9 cellular contexts compared by ENCODE assay signal in genomic region chr10:90288403-90288933, GRCh38.
DNase-seq lines count a peak whose midpoint lies in the region; ATAC-seq and TF ChIP-seq lines count a peak whose summit lies in the region.
"Had no signal": no experiment of that assay in that cellular context is flagged by ENCODE, and none has a peak within 500 bp of the region (broad histone marks: within the 10 kb centered on the region; RNA-seq: fewer than 3 reads in every experiment).

No MANE protein-coding gene starts in this region.

- no peak overlapping the region for H2BK5ac ChIP-seq in mesenchymal stem cell (ENCODE audit: low read depth, low read length, poor library complexity, severe bottlenecking)

- no peaks in the 10 kb centered on the region for H3K9me3 ChIP-seq in Loucy (ENCODE audit: insufficient read depth, low read depth, low read length)
- H3K9me3 ChIP-seq in mesenchymal stem cell (ENCODE audit: control insufficient read depth, low read length), result no peaks in the 10 kb centered on the region

- DNase-seq in EL, result peak; percentile 36
- no peak for DNase-seq in chondrocyte (ENCODE audit: low spot score)
- DNase-seq in mesenchymal stem cell, result peak; percentile 55
- no peak for DNase-seq in activated CD4-positive, alpha-beta T cell treated with anti-CD3 and anti-CD28 coated beads for 4 hours
- DNase-seq in activated naive CD8-positive, alpha-beta T cell treated with anti-CD3 and anti-CD28 coated beads for 36 hours, result no peak
- DNase-seq in stimulated activated CD4-positive, alpha-beta T cell treated with anti-CD3 and anti-CD28 coated beads, Interleukin-4, amount 100 ng/mL, for 4 hours, result no peak
- DNase-seq: activated effector memory CD4-positive, alpha-beta T cell treated with Interleukin-2 at 50 U/mL for 16 hours had no signal

- H3K23ac ChIP-seq in mesenchymal stem cell (ENCODE audit: low read length in 2 of 2), result no peak overlapping the region

- no peak overlapping the region for H3K4me3 Mint-ChIP-seq in chondrocyte (ENCODE audit: unreplicated experiment)
- H3K4me3 Mint-ChIP-seq in activated naive CD8-positive, alpha-beta T cell treated with anti-CD3 and anti-CD28 coated beads for 36 hours, result no peak overlapping the region

- H3K9me3 Mint-ChIP-seq in chondrocyte (ENCODE audit: low read depth), result no peaks in the 10 kb centered on the region
- H3K9me3 Mint-ChIP-seq in activated naive CD8-positive, alpha-beta T cell treated with anti-CD3 and anti-CD28 coated beads for 36 hours, result no peaks in the 10 kb centered on the region

- H4K20me1 ChIP-seq in Loucy (ENCODE audit: insufficient read depth, low read length, poor library complexity, severe bottlenecking), result no peaks in the 10 kb centered on the region

- peaks cover 10% of the 10 kb centered on the region for H3K4me1 Mint-ChIP-seq in chondrocyte (ENCODE audit: low read depth)
- no peaks in the 10 kb centered on the region for H3K4me1 Mint-ChIP-seq in activated naive CD8-positive, alpha-beta T cell treated with anti-CD3 and anti-CD28 coated beads for 36 hours

- H2AFZ ChIP-seq in Loucy (ENCODE audit: low read length), result no peak overlapping the region
- H2AFZ ChIP-seq in mesenchymal stem cell (ENCODE audit: low read depth, low read length), result no peak overlapping the region

- H3K18ac ChIP-seq in mesenchymal stem cell (ENCODE audit: low read depth in 1 of 2, low read length in 2 of 2), result peak overlapping the region in 1 of 2 experiments; percentile 73

- H3K27ac ChIP-seq in mesenchymal stem cell (ENCODE audit: low read length, poor library complexity, severe bottlenecking), result no peak overlapping the region

- no peaks in the 10 kb centered on the region for H3K79me2 ChIP-seq in Loucy (ENCODE audit: insufficient read depth, low read length)

- H2BK15ac ChIP-seq in mesenchymal stem cell (ENCODE audit: low read depth, poor library complexity, severe bottlenecking), result no peak overlapping the region

- TF ChIP-seq CTCF in Loucy (conservative IDR thresholded peaks at IDR 0.05; ENCODE audit: low read length), result peak; percentile 14; the same call in 1 of the 2 replicates
- peak; percentile 76 for TF ChIP-seq CTCF in chondrocyte (IDR thresholded peaks at IDR 0.05)

- H3K36me3 ChIP-seq in Loucy (ENCODE audit: insufficient read depth, low read length) (no peaks in the 10 kb centered on the region), mesenchymal stem cell (ENCODE audit: control insufficient read depth in 1 of 2, insufficient read depth in 2 of 2, low read depth in 1 of 2, low read length in 2 of 2) (no peaks in the 10 kb centered on the region)

- H3K4me3 ChIP-seq in Loucy (ENCODE audit: low read length, poor library complexity, severe bottlenecking) (no peak overlapping the region), mesenchymal stem cell (ENCODE audit: insufficient read depth in 1 of 2, low read depth in 1 of 2, low read length in 2 of 2) (no peak overlapping the region)

- H3K27me3 Mint-ChIP-seq in chondrocyte (ENCODE audit: low read depth), result peaks cover 28% of the 10 kb centered on the region
- no peaks in the 10 kb centered on the region for H3K27me3 Mint-ChIP-seq in activated naive CD8-positive, alpha-beta T cell treated with anti-CD3 and anti-CD28 coated beads for 36 hours

- H3K9ac ChIP-seq in Loucy (ENCODE audit: low read depth, low read length, poor library complexity, severe bottlenecking) (no peak overlapping the region), mesenchymal stem cell (ENCODE audit: low read length) (no peak overlapping the region)

- no peak overlapping the region for H2BK120ac ChIP-seq in mesenchymal stem cell (ENCODE audit: low read depth, low read length)

- no peak overlapping the region for H2AK5ac ChIP-seq in mesenchymal stem cell (ENCODE audit: low read length, severe bottlenecking)

- no peak for ATAC-seq in HG02610 (IDR thresholded peaks at IDR 0.05; ENCODE audit: unreplicated experiment)

- no peak overlapping the region for H4K91ac ChIP-seq in mesenchymal stem cell (ENCODE audit: low read length)

- no peaks in the 10 kb centered on the region for H3F3A ChIP-seq in Loucy (ENCODE audit: low read depth)

- no peaks in the 10 kb centered on the region for H3K79me1 ChIP-seq in mesenchymal stem cell (replicated peaks; ENCODE audit: low read length, poor library complexity, severe bottlenecking)

- H4K8ac ChIP-seq in mesenchymal stem cell (ENCODE audit: low read length), result no peak overlapping the region

- H3K4me2 ChIP-seq in Loucy (ENCODE audit: low read depth, low read length, poor library complexity, severe bottlenecking) (no peak overlapping the region), mesenchymal stem cell (ENCODE audit: low read length, poor library complexity, severe bottlenecking) (no peak overlapping the region)

- no peaks in the 10 kb centered on the region for H3K27me3 ChIP-seq in Loucy (ENCODE audit: insufficient read depth, low read length, poor library complexity, severe bottlenecking)
- H3K27me3 ChIP-seq in mesenchymal stem cell (ENCODE audit: control insufficient read depth in 1 of 2, insufficient read depth in 1 of 2, low read length in 2 of 2), result no peaks in the 10 kb centered on the region

- H3K14ac ChIP-seq in mesenchymal stem cell (ENCODE audit: low read length in 2 of 2), result no peak overlapping the region

- H3K27ac Mint-ChIP-seq in chondrocyte (ENCODE audit: unreplicated experiment), result peak overlapping the region; percentile 13
- H3K27ac Mint-ChIP-seq in activated naive CD8-positive, alpha-beta T cell treated with anti-CD3 and anti-CD28 coated beads for 36 hours, result no peak overlapping the region

- H3K4ac ChIP-seq in mesenchymal stem cell (ENCODE audit: low read depth in 1 of 2, low read length in 2 of 2), result no peak overlapping the region

- WGBS in mesenchymal stem cell, result 43% methylated on average over 1 of the region's 1 CpG

- no peaks in the 10 kb centered on the region for H3K9me2 ChIP-seq in Loucy (replicated peaks; ENCODE audit: low read depth, low read length)

- H2BK12ac ChIP-seq in mesenchymal stem cell (ENCODE audit: low read length in 2 of 2), result no peak overlapping the region

- H3K36me3 Mint-ChIP-seq in chondrocyte (ENCODE audit: low read depth), result no peaks in the 10 kb centered on the region
- no peaks in the 10 kb centered on the region for H3K36me3 Mint-ChIP-seq in activated naive CD8-positive, alpha-beta T cell treated with anti-CD3 and anti-CD28 coated beads for 36 hours

- H3K4me1 ChIP-seq in Loucy (ENCODE audit: insufficient read depth, low read length, poor library complexity, severe bottlenecking) (no peaks in the 10 kb centered on the region), mesenchymal stem cell (ENCODE audit: control insufficient read depth, insufficient read depth, low read depth, low read length) (no peaks in the 10 kb centered on the region)

Comparison
In these comparisons a context has a peak if more than half of its experiments do, and no peak if none do; other contexts are left out.
1. DNase-seq: peak in EL (single experiment) and mesenchymal stem cell (single experiment); none in chondrocyte (single experiment), activated CD4-positive, alpha-beta T cell treated with anti-CD3 and anti-CD28 coated beads for 4 hours (0 of 2), activated naive CD8-positive, alpha-beta T cell treated with anti-CD3 and anti-CD28 coated beads for 36 hours (single experiment) and stimulated activated CD4-positive, alpha-beta T cell treated with anti-CD3 and anti-CD28 coated beads, Interleukin-4, amount 100 ng/mL, for 4 hours (0 of 2).